In genomic region chr10:11697718-11698527, GRCh38 we compare ENCODE assay signal across 10 cellular contexts. TPM values are rescaled to one million over a fixed set of nuclear protein-coding genes. Genes with fewer than 3 reads are reported as not detected.
DNase-seq lines count a peak whose midpoint lies in the region; ATAC-seq and TF ChIP-seq lines count a peak whose summit lies in the region.
"Had no signal": no experiment of that assay in that cellular context is flagged by ENCODE, and none has a peak within 500 bp of the region (broad histone marks: within the 10 kb centered on the region; RNA-seq: fewer than 3 reads in every experiment).

No MANE protein-coding gene starts in this region.

- peaks cover 2% of the 10 kb centered on the region for H3K4me1 Mint-ChIP-seq in endodermal cell

- H3K4me1 ChIP-seq in endodermal cell (ENCODE audit: control insufficient read depth, insufficient read depth, low read length): no peaks in the 10 kb centered on the region

- no peak overlapping the region for H3K27ac Mint-ChIP-seq in endodermal cell

- H3K9ac ChIP-seq in endodermal cell (ENCODE audit: extremely low read depth, low read length, poor library complexity, severe bottlenecking): no peak overlapping the region

- no peaks in the 10 kb centered on the region for H3K36me3 ChIP-seq in endodermal cell (ENCODE audit: control insufficient read depth, insufficient read depth, low read length)

- H3K27ac ChIP-seq in endodermal cell (ENCODE audit: low read depth, low read length): no peak overlapping the region

- DNase-seq in DMS53 treated with DMSO at 0.1 percent for 48 hours (lab: John Stamatoyannopoulos, UW; ENCODE audit: unreplicated experiment) (peak; percentile 97), GM19238 (ENCODE audit: insufficient read length, low spot score) (peak; percentile 29), endodermal cell (no peak), cortex of kidney (lab: John Stamatoyannopoulos, UW) (no peak), hypothalamus (lab: John Stamatoyannopoulos, UW) (no peak)
- no peak for DNase-seq in effector CD8-positive, alpha-beta T cell (lab: John Stamatoyannopoulos, UW)
- DNase-seq: DMS 273 treated with DMSO at 0.1 percent for 48 hours, NCI-H1436 had no signal

- H3K9me3 Mint-ChIP-seq in endodermal cell: no peaks in the 10 kb centered on the region

- H3K36me3 Mint-ChIP-seq in endodermal cell (ENCODE audit: low read depth): no peaks in the 10 kb centered on the region

- no peaks in the 10 kb centered on the region for H3K9me3 ChIP-seq in endodermal cell (ENCODE audit: control insufficient read depth, low read length)

- ATAC-seq in HG03460 (IDR thresholded peaks at IDR 0.05; ENCODE audit: unreplicated experiment) (peak; percentile 52), HG03039 (IDR thresholded peaks at IDR 0.05; ENCODE audit: unreplicated experiment) (no peak)

- 90 to 96% methylated on average over 6 of the region's 6 CpGs for WGBS in endodermal cell (ENCODE audit: insufficient coverage in 1 of 2, insufficient read length in 1 of 2), 2 experiments

- peak; percentile 35 for TF ChIP-seq CTCF in endodermal cell (conservative IDR thresholded peaks at IDR 0.05)

- no peaks in the 10 kb centered on the region for H3K27me3 ChIP-seq in endodermal cell (ENCODE audit: control insufficient read depth, insufficient read depth, low read length, poor library complexity, severe bottlenecking)

- peaks cover 3% of the 10 kb centered on the region for H3K27me3 Mint-ChIP-seq in endodermal cell (ENCODE audit: insufficient read depth)

- H3K4me3 Mint-ChIP-seq in endodermal cell: no peak overlapping the region

- no peak overlapping the region for H3K4me3 ChIP-seq in endodermal cell (ENCODE audit: low read length)

RNA-seq across cellular contexts. Expression of gene ECHDC3, which starts 44.3 kb away (rescaled TPM):
- 10 to 100 TPM; 12.9 to 13.6 TPM for total RNA-seq in endodermal cell
- polyA plus RNA-seq in endodermal cell (2013, experiment 1 of 2): 9.7 TPM
- 8.7 TPM for polyA plus RNA-seq in endodermal cell (2013, experiment 2 of 2)

Comparison
In these comparisons a context has a peak if more than half of its experiments do, and no peak if none do; other contexts are left out.
1. DNase-seq: peak in DMS53 treated with DMSO at 0.1 percent for 48 hours (single experiment) and GM19238 (single experiment); none in endodermal cell (single experiment), cortex of kidney (single experiment), effector CD8-positive, alpha-beta T cell (single experiment) and hypothalamus (0 of 51).